24 cellular contexts compared by ENCODE assay signal in genomic region chr16:80615751-80616150, GRCh38.
"Had no signal": no experiment of that assay in that cellular context is flagged by ENCODE, and none has a peak within 500 bp of the region (broad histone marks: within the 10 kb centered on the region; RNA-seq: fewer than 3 reads in every experiment).

No MANE protein-coding gene starts in this region.

- H3K27ac Mint-ChIP-seq: activated B cell treated with CpG ODN at 0.5 μM for 24 hours; activated CD8-positive, alpha-beta T cell treated with anti-CD3 and anti-CD28 coated beads for 36 hours; activated T-helper 17 cell treated with anti-CD3 and anti-CD28 coated beads, Interleukin-2, amount 50 U/mL, for 72 hours; nephron; stimulated activated naive B cell treated with anti-CD40 and anti-IgM and Interleukin-4, amounts not matched to agents 10 μg/mL and 1 μg/mL and 100 μg/mL, for 72 hours had no signal

- H3K4me2 ChIP-seq: hepatocyte, smooth muscle cell had no signal

- H3K4me3 Mint-ChIP-seq: activated B cell treated with CpG ODN at 0.5 μM for 24 hours; activated CD8-positive, alpha-beta T cell treated with anti-CD3 and anti-CD28 coated beads for 36 hours; activated T-cell treated with anti-CD3 and anti-CD28 coated beads, Interleukin-2, amount 50 U/mL, for 4 hours; activated T-helper 17 cell treated with anti-CD3 and anti-CD28 coated beads, Interleukin-2, amount 50 U/mL, for 72 hours; nephron; stimulated activated naive B cell treated with anti-CD40 and anti-IgM and Interleukin-4, amounts not matched to agents 10 μg/mL and 1 μg/mL and 100 μg/mL, for 72 hours had no signal

- H3K27me3 ChIP-seq: gastroesophageal sphincter, hepatocyte, ovary, stomach, thyroid gland, upper lobe of left lung, vagina had no signal

- H3K9me3 Mint-ChIP-seq: activated B cell treated with CpG ODN at 0.5 μM for 24 hours; activated T-cell treated with anti-CD3 and anti-CD28 coated beads, Interleukin-2, amount 50 U/mL, for 4 hours; activated T-helper 17 cell treated with anti-CD3 and anti-CD28 coated beads, Interleukin-2, amount 50 U/mL, for 72 hours had no signal

- H3K27me3 Mint-ChIP-seq: activated B cell treated with CpG ODN at 0.5 μM for 24 hours; activated CD8-positive, alpha-beta T cell treated with anti-CD3 and anti-CD28 coated beads for 36 hours; activated T-helper 17 cell treated with anti-CD3 and anti-CD28 coated beads, Interleukin-2, amount 50 U/mL, for 72 hours; stimulated activated naive B cell treated with anti-CD40 and anti-IgM and Interleukin-4, amounts not matched to agents 10 μg/mL and 1 μg/mL and 100 μg/mL, for 72 hours had no signal

- H3K4me3 ChIP-seq: gastroesophageal sphincter, hepatocyte, ovary, psoas muscle, smooth muscle cell, stomach, thyroid gland, upper lobe of left lung, vagina had no signal

- ATAC-seq: activated CD8-positive, alpha-beta T cell treated with anti-CD3 and anti-CD28 coated beads for 36 hours; activated naive CD4-positive, alpha-beta T cell treated with anti-CD3 and anti-CD28 coated beads, Interleukin-2, amount 50 U/mL, for 72 hours; activated T-cell treated with anti-CD3 and anti-CD28 coated beads, Interleukin-2, amount 50 U/mL, for 4 hours; activated T-helper 17 cell treated with anti-CD3 and anti-CD28 coated beads, Interleukin-2, amount 50 U/mL, for 72 hours; gastroesophageal sphincter; left ventricle myocardium superior; psoas muscle; stimulated activated naive B cell treated with anti-CD40 and anti-IgM and Interleukin-4, amounts not matched to agents 10 μg/mL and 1 μg/mL and 100 μg/mL, for 72 hours had no signal

- H3K9me3 ChIP-seq: ovary, psoas muscle, stomach, thyroid gland, upper lobe of left lung, vagina had no signal

- H2AFZ ChIP-seq: hepatocyte had no signal

- H3K79me2 ChIP-seq: hepatocyte had no signal

- H3K27ac ChIP-seq: gastroesophageal sphincter, hepatocyte, ovary, psoas muscle, stomach, thyroid gland, upper lobe of left lung, vagina had no signal

- H3K36me3 Mint-ChIP-seq: stimulated activated naive B cell treated with anti-CD40 and anti-IgM and Interleukin-4, amounts not matched to agents 10 μg/mL and 1 μg/mL and 100 μg/mL, for 72 hours had no signal

- H3K4me1 ChIP-seq: gastroesophageal sphincter, psoas muscle, thyroid gland, upper lobe of left lung, vagina had no signal

- DNase-seq: activated B cell treated with CpG ODN at 0.5 μM for 24 hours; activated CD4-positive, alpha-beta T cell treated with anti-CD3 and anti-CD28 coated beads, Interleukin-2, amount 50 U/mL, for 1 hour; activated CD8-positive, alpha-beta T cell treated with anti-CD3 and anti-CD28 coated beads for 36 hours; activated gamma-delta T cell treated with Interleukin-2 at 50 U/mL for 16 hours; activated T-cell treated with anti-CD3 and anti-CD28 coated beads, Interleukin-2, amount 50 U/mL, for 4 hours; effector CD8-positive, alpha-beta T cell; islet precursor cell; left ventricle myocardium superior; ovary; psoas muscle; stimulated activated CD4-positive, alpha-beta T cell treated with anti-CD3 and anti-CD28 coated beads, Interleukin-15, amount 100 ng/mL, for 24 hours; stimulated activated CD4-positive, alpha-beta T cell treated with anti-CD3 and anti-CD28 coated beads, Interleukin-2, amount 100 ng/mL, for 24 hours; stimulated activated naive B cell treated with anti-CD40 and anti-IgM and Interleukin-4, amounts not matched to agents 10 μg/mL and 1 μg/mL and 100 μg/mL, for 72 hours; stomach; T-helper 2 cell; thyroid gland had no signal

- H3K36me3 ChIP-seq: gastroesophageal sphincter, ovary, thyroid gland, vagina had no signal

- H3K4me1 Mint-ChIP-seq: activated B cell treated with CpG ODN at 0.5 μM for 24 hours; nephron; stimulated activated naive B cell treated with anti-CD40 and anti-IgM and Interleukin-4, amounts not matched to agents 10 μg/mL and 1 μg/mL and 100 μg/mL, for 72 hours had no signal
